ENCODE assay signal across 12 cellular contexts in the genomic region with DNA sequence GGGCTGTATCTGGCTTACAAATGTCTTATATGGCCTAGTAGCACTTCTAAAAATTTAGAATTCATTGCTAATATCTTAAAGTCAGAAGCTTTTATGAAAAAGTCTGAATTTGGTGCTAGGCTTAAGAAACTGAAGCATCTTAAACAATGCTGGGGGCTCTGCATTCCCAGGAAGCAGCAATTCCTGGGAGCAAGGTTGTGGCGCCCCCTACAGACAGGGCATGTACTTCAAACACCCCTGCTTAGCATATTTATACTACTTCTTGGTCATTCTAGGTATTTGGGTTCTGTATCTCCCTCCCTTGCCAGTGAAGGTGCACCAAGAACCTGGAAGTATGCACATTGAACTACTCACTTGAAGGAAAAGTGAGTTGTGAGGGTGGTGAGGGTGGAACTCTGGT.
DNase-seq lines count a peak whose midpoint lies in the region; ATAC-seq and TF ChIP-seq lines count a peak whose summit lies in the region.
"Had no signal": no experiment of that assay in that cellular context is flagged by ENCODE, and none has a peak within 500 bp of the region (broad histone marks: within the 10 kb centered on the region; RNA-seq: fewer than 3 reads in every experiment).

No MANE protein-coding gene starts in this region.

- ATAC-seq in Panc1 = no peak
- ATAC-seq in GM18520 (IDR thresholded peaks at IDR 0.05; ENCODE audit: unreplicated experiment) = no peak
- ATAC-seq in HG03175 (IDR thresholded peaks at IDR 0.05; ENCODE audit: unreplicated experiment) = no peak
- ATAC-seq: activated T-cell treated with anti-CD3 and anti-CD28 coated beads, Interleukin-2, amount 50 U/mL, for 72 hours had no signal

- no peaks in the 10 kb centered on the region for H3K27me3 ChIP-seq in Panc1 (ENCODE audit: control insufficient read depth, insufficient read depth, low read length)

- no peak overlapping the region for H3K27ac ChIP-seq in Panc1 (ENCODE audit: low read length)
- H3K27ac ChIP-seq: parathyroid adenoma had no signal

- H3K4me3 ChIP-seq in Panc1 (ENCODE audit: low read depth in 2 of 2, low read length in 2 of 2) = no peak overlapping the region

- H3K36me3 ChIP-seq in Panc1 (ENCODE audit: control insufficient read depth, insufficient read depth, low read length) = no peaks in the 10 kb centered on the region

- no peaks in the 10 kb centered on the region for H3K9me3 ChIP-seq in Panc1 (ENCODE audit: control insufficient read depth, insufficient read depth, low read depth, low read length)

- intact Hi-C loops in Panc1 (cut with micrococcal nuclease; ENCODE audit: unreplicated experiment) = no loop called here

- CTCF ChIA-PET in Panc1 (lab: Charles Lee) = no interaction called here

- in situ Hi-C loops in GM13977 (cut with MboI; ENCODE audit: low pct_unique_long_range_greater_than_20kb, low sequenced_read_pairs, unreplicated experiment) (no loop called here), Panc1 (cut with HindIII; ENCODE audit: low pct_unique_long_range_greater_than_20kb, low sequenced_read_pairs) (no loop called here)

- no TSS peak for BruUV-seq in Panc1 (replicated peaks; lab: Mats Ljungman, UMichigan)

- POLR2A ChIA-PET in Panc1 (lab: Charles Lee) = no interaction called here

- no peaks in the 10 kb centered on the region for H3K4me1 ChIP-seq in Panc1 (ENCODE audit: control insufficient read depth, insufficient read depth, low read length)
- H3K4me1 ChIP-seq: parathyroid adenoma had no signal

- TF ChIP-seq CTCF in GM13977 (IDR thresholded peaks at IDR 0.05; ENCODE audit: extremely low read depth, insufficient read depth, missing control alignments) (peak; percentile 47), Panc1 (IDR thresholded peaks at IDR 0.05) (peak; percentile 23)

- peak; percentile 44 for DNase-seq in DMS53 treated with DMSO at 0.1 percent for 48 hours (lab: John Stamatoyannopoulos, UW; ENCODE audit: unreplicated experiment)
- DNase-seq in GM13977 (ENCODE audit: low spot score) = no peak
- DNase-seq in Panc1 (ENCODE audit: low read depth, low spot score) = no peak
- peak; percentile 31 for DNase-seq in iPS-NIHi11 (ENCODE audit: low spot score)
- no peak for DNase-seq in T-helper 2 cell
- DNase-seq: activated T-cell treated with anti-CD3 and anti-CD28 coated beads, Interleukin-2, amount 50 U/mL, for 72 hours; foreskin melanocyte; NCI-H524 treated with DMSO at 0.1 percent for 48 hours; stimulated activated CD4-positive, alpha-beta T cell treated with anti-CD3 and anti-CD28 coated beads, Interleukin-4, amount 100 ng/mL, for 24 hours had no signal

Comparison
In these comparisons a context has a peak if more than half of its experiments do, and no peak if none do; other contexts are left out.
1. DNase-seq: peak in DMS53 treated with DMSO at 0.1 percent for 48 hours (single experiment) and iPS-NIHi11 (single experiment); none in GM13977 (single experiment), Panc1 (single experiment) and T-helper 2 cell (0 of 5).